ENCODE assay signal across 10 cellular contexts in the genomic region with DNA sequence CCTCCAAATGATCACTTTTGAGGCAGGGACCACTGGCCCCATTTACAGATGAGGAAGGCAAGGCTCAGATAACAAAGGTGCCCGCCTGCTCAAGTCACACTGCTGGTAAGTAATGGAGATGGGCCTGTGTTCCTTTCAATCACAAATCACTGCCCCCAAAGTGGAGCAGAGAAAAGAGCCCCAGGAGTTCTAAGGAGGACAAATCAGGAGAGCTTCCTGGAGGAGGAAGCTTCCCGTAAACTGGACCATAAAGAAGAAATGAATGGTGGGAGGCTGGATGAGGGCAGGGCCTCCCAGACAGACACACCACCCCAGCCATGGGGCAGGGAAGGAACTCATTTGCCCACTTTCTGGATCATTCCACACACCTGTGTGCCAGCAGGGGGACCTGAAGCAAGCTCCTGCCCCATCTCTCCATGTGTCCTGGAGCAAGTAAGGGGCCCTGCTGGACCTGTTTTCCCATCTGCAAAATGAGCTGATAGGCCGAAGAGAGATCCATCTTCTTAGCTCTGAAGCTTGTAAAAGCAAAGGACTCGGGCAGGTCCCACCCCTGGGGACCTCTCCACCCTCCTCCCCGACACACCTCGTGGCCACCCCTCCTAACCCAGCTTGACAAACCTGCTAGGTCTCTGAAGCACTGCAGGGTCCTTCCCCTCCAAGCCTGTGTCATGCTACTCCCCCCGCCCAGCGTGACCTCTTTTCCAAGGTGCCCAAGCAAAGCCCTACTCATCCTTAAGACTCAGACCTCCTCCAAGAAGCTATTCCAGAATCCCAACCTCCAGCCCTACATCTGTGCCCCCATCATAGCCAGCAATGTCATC. TPM values are rescaled to one million over a fixed set of nuclear protein-coding genes. Genes with fewer than 3 reads are reported as not detected.
A peak's percentile ranks its signal among the peaks of the same experiment; 100 is the strongest.
DNase-seq lines count a peak whose midpoint lies in the region; ATAC-seq and TF ChIP-seq lines count a peak whose summit lies in the region.
"Had no signal": no experiment of that assay in that cellular context is flagged by ENCODE, and none has a peak within 500 bp of the region (broad histone marks: within the 10 kb centered on the region; RNA-seq: fewer than 3 reads in every experiment).

No MANE protein-coding gene starts in this region.

- 73 to 90% (median 81%) methylated on average over 4 to 8 of the region's 8 CpGs for WGBS in adrenal gland, 4 donors

- no peak for TF ChIP-seq CTCF in CD8-positive, alpha-beta T cell (IDR thresholded peaks at IDR 0.05)
- no peak for TF ChIP-seq CTCF in adrenal gland (IDR thresholded peaks at IDR 0.05)

- intact Hi-C loops in CD8-positive, alpha-beta T cell (cut with DNase I, micrococcal nuclease) = loop anchor here (10.0 kb wide), 3 partner anchors 313 to 1183 kb away; partner anchors contain the start of genes PEF1 (in 1 of the 2), PTP4A2 (in 1 of the 2) and PUM1 (in 1 of the 2)
- intact Hi-C loops in naive thymus-derived CD4-positive, alpha-beta T cell (cut with micrococcal nuclease) = loop anchor here in 1 of 2 donors (10.0 kb wide), 1 partner anchor 313 kb away; the partner anchor contains the start of gene PUM1
- intact Hi-C loops in adrenal gland (cut with DNase I) = no loop called here
- intact Hi-C loops in left ventricle myocardium superior (cut with micrococcal nuclease) = no loop called here

- no peak for ATAC-seq in CD8-positive, alpha-beta T cell
- no peak for ATAC-seq in activated T-cell treated with anti-CD3 and anti-CD28 coated beads, Interleukin-2, amount 50 U/mL, for 72 hours (replicated peaks in 1 of 2)
- no peak for ATAC-seq in naive thymus-derived CD4-positive, alpha-beta T cell
- ATAC-seq in left ventricle myocardium superior = no peak

- in situ Hi-C loops in GM18951 (cut with MboI; ENCODE audit: low sequenced_read_pairs, unreplicated experiment) = no loop called here

- H3K4me3 ChIP-seq in CD8-positive, alpha-beta T cell (ENCODE audit: low read depth, low read length) = no peak overlapping the region
- H3K4me3 ChIP-seq in naive thymus-derived CD4-positive, alpha-beta T cell (ENCODE audit: low read length) = peak overlapping the region; percentile 34
- no peak overlapping the region for H3K4me3 ChIP-seq in adrenal gland

- no peaks in the 10 kb centered on the region for H3K27me3 Mint-ChIP-seq in CD8-positive, alpha-beta T cell (ENCODE audit: low read depth)
- H3K27me3 Mint-ChIP-seq in activated T-cell treated with anti-CD3 and anti-CD28 coated beads, Interleukin-2, amount 50 U/mL, for 72 hours (ENCODE audit: low read depth) = no peaks in the 10 kb centered on the region
- H3K27me3 Mint-ChIP-seq in naive thymus-derived CD4-positive, alpha-beta T cell = no peaks in the 10 kb centered on the region

- POLR2A ChIA-PET in CD8-positive, alpha-beta T cell (lab: Charles Lee) = interaction anchor here (1.0 to 15.1 kb wide), 4 partner anchors 5 to 24 kb away, joined by 4 to 326 read pairs (median 166); partner anchors contain the start of gene LAPTM5
- POLR2A ChIA-PET in naive thymus-derived CD4-positive, alpha-beta T cell (lab: Charles Lee) = interaction anchor here (1.2 to 42.4 kb wide), 4 partner anchors 3 to 28 kb away, joined by 3 to 1281 read pairs (median 644); partner anchors contain the start of genes LAPTM5 and MATN1

- DNase-seq in CD8-positive, alpha-beta T cell = peak in 1 of 7 experiments; percentile 38
- DNase-seq in activated T-cell treated with anti-CD3 and anti-CD28 coated beads, Interleukin-2, amount 50 U/mL, for 72 hours = no peak
- no peak for DNase-seq in naive thymus-derived CD4-positive, alpha-beta T cell
- DNase-seq in NCI-H1417 (lab: John Stamatoyannopoulos, UW) (no peak), AML-193 (lab: John Stamatoyannopoulos, UW) (no peak), adrenal gland (no peak), left ventricle myocardium superior (no peak)
- DNase-seq: cerebellar nuclear complex, Kasumi-1 had no signal

- H3K4me3 Mint-ChIP-seq in CD8-positive, alpha-beta T cell = peak overlapping the region; percentile 97
- H3K4me3 Mint-ChIP-seq in activated T-cell treated with anti-CD3 and anti-CD28 coated beads, Interleukin-2, amount 50 U/mL, for 72 hours = peak overlapping the region; percentile 92 to 99
- H3K4me3 Mint-ChIP-seq in naive thymus-derived CD4-positive, alpha-beta T cell = peak overlapping the region; percentile 33 to 100 (median 98)

- CTCF ChIA-PET in CD8-positive, alpha-beta T cell (lab: Charles Lee) = interaction anchor here (1.0 to 27.7 kb wide), 4 partner anchors 9 to 33 kb away, joined by 4 to 338 read pairs (median 14); no protein-coding TSS in a partner anchor
- CTCF ChIA-PET in naive thymus-derived CD4-positive, alpha-beta T cell (lab: Charles Lee) = interaction anchor here (0.6 to 12.1 kb wide), 7 partner anchors 5 to 404 kb away, joined by 3 to 133 read pairs (median 5); no protein-coding TSS in a partner anchor

- peaks cover 78% of the 10 kb centered on the region for H3K4me1 ChIP-seq in CD8-positive, alpha-beta T cell (ENCODE audit: insufficient read depth, low read length)
- peaks cover 63 to 84% of the 10 kb centered on the region in 2 donors for H3K4me1 ChIP-seq in naive thymus-derived CD4-positive, alpha-beta T cell (ENCODE audit: control insufficient read depth in 2 of 2, insufficient read depth in 2 of 2, low read length in 2 of 2)
- no peaks in the 10 kb centered on the region for H3K4me1 ChIP-seq in adrenal gland (replicated peaks in 1 of 2)

- H3K9me3 Mint-ChIP-seq in CD8-positive, alpha-beta T cell = no peaks in the 10 kb centered on the region
- no peaks in the 10 kb centered on the region for H3K9me3 Mint-ChIP-seq in activated T-cell treated with anti-CD3 and anti-CD28 coated beads, Interleukin-2, amount 50 U/mL, for 72 hours
- no peaks in the 10 kb centered on the region for H3K9me3 Mint-ChIP-seq in naive thymus-derived CD4-positive, alpha-beta T cell

- H3K36me3 ChIP-seq in CD8-positive, alpha-beta T cell (ENCODE audit: insufficient read depth, low read length) = no peaks in the 10 kb centered on the region
- peaks cover 0 to 20% (median 0%) of the 10 kb centered on the region in 3 experiments for H3K36me3 ChIP-seq in naive thymus-derived CD4-positive, alpha-beta T cell (ENCODE audit: control insufficient read depth in 2 of 3, insufficient read depth in 3 of 3, low read length in 3 of 3)
- no peaks in the 10 kb centered on the region for H3K36me3 ChIP-seq in adrenal gland (replicated peaks in 1 of 2)

- peaks cover 90% of the 10 kb centered on the region for H3K4me1 Mint-ChIP-seq in CD8-positive, alpha-beta T cell (ENCODE audit: low read depth)
- H3K4me1 Mint-ChIP-seq in activated T-cell treated with anti-CD3 and anti-CD28 coated beads, Interleukin-2, amount 50 U/mL, for 72 hours (ENCODE audit: low read depth) = peaks cover 99% of the 10 kb centered on the region
- peaks cover 62 to 92% (median 84%) of the 10 kb centered on the region in 7 donors for H3K4me1 Mint-ChIP-seq in naive thymus-derived CD4-positive, alpha-beta T cell

- no peaks in the 10 kb centered on the region for H3K9me3 ChIP-seq in CD8-positive, alpha-beta T cell (ENCODE audit: low read length)
- H3K9me3 ChIP-seq in naive thymus-derived CD4-positive, alpha-beta T cell (ENCODE audit: control insufficient read depth in 2 of 3, low read length in 3 of 3) = no peaks in the 10 kb centered on the region
- H3K9me3 ChIP-seq in adrenal gland (replicated peaks in 1 of 3) = no peaks in the 10 kb centered on the region

- peaks cover 69% of the 10 kb centered on the region for H3K36me3 Mint-ChIP-seq in CD8-positive, alpha-beta T cell
- H3K36me3 Mint-ChIP-seq in activated T-cell treated with anti-CD3 and anti-CD28 coated beads, Interleukin-2, amount 50 U/mL, for 72 hours (ENCODE audit: insufficient read depth in 2 of 2) = peaks cover 3 to 19% of the 10 kb centered on the region in 2 donors
- peaks cover under 1 to 60% (median 19%) of the 10 kb centered on the region in 5 donors for H3K36me3 Mint-ChIP-seq in naive thymus-derived CD4-positive, alpha-beta T cell

- no peaks in the 10 kb centered on the region for H3K27me3 ChIP-seq in CD8-positive, alpha-beta T cell (ENCODE audit: insufficient read depth, low read length)
- no peaks in the 10 kb centered on the region for H3K27me3 ChIP-seq in naive thymus-derived CD4-positive, alpha-beta T cell (ENCODE audit: control insufficient read depth in 2 of 2, insufficient read depth in 2 of 2, low read length in 2 of 2)
- no peaks in the 10 kb centered on the region for H3K27me3 ChIP-seq in adrenal gland

- H3K27ac Mint-ChIP-seq in CD8-positive, alpha-beta T cell = peak overlapping the region; percentile 99
- peak overlapping the region; percentile 75 for H3K27ac Mint-ChIP-seq in activated T-cell treated with anti-CD3 and anti-CD28 coated beads, Interleukin-2, amount 50 U/mL, for 72 hours
- peak overlapping the region; percentile 90 to 100 (median 97) for H3K27ac Mint-ChIP-seq in naive thymus-derived CD4-positive, alpha-beta T cell

- peak overlapping the region; percentile 39 for H3K27ac ChIP-seq in CD8-positive, alpha-beta T cell (ENCODE audit: low read depth, low read length)
- peak overlapping the region; percentile 98 for H3K27ac ChIP-seq in naive thymus-derived CD4-positive, alpha-beta T cell (ENCODE audit: low read depth, low read length)
- H3K27ac ChIP-seq in adrenal gland = no peak overlapping the region

- TF ChIP-seq POLR2A in GM18951 (IDR thresholded peaks at IDR 0.05; ENCODE audit: extremely low read depth, insufficient read depth, insufficient read length) = peak; percentile 41
- no peak for TF ChIP-seq POLR2A in adrenal gland (IDR thresholded peaks at IDR 0.05)

RNA-seq across cellular contexts. Expression of gene LAPTM5, which starts 5.5 kb away (rescaled TPM):
- total RNA-seq in CD8-positive, alpha-beta T cell = 100 to 1,000 TPM; 629 to 653 TPM
- 100 to 1,000 TPM; 220 to 281 TPM for total RNA-seq in activated T-cell treated with anti-CD3 and anti-CD28 coated beads, Interleukin-2, amount 50 U/mL, for 72 hours
- total RNA-seq in naive thymus-derived CD4-positive, alpha-beta T cell = 100 to 1,000 TPM; 464 to 783 (median 647) TPM
- polyA plus RNA-seq in naive thymus-derived CD4-positive, alpha-beta T cell = 100 to 1,000 TPM; 551 to 556 TPM
- 100 to 1,000 TPM in 5 of 8 donors, 10 to 100 TPM in 3; 24.0 to 176 (median 130) TPM for total RNA-seq in adrenal gland
- polyA plus RNA-seq in adrenal gland = 100 to 1,000 TPM in 1 of 3 donors, 10 to 100 TPM in 2; 85.9 to 177 (median 97.1) TPM
- 23.9 TPM for total RNA-seq in left ventricle myocardium superior

RNA-seq across cellular contexts. Expression of gene MATN1, which starts 28.7 kb away (rescaled TPM):
- 1 to 10 TPM; 6.6 to 7.4 TPM for total RNA-seq in CD8-positive, alpha-beta T cell
- total RNA-seq in activated T-cell treated with anti-CD3 and anti-CD28 coated beads, Interleukin-2, amount 50 U/mL, for 72 hours = 1 to 10 TPM; 1.0 to 1.2 TPM
- 1 to 10 TPM in 2 of 5 experiments, under 1 TPM in 3; 0.08 to 3.6 (median 0.22) TPM for total RNA-seq in naive thymus-derived CD4-positive, alpha-beta T cell
- polyA plus RNA-seq in naive thymus-derived CD4-positive, alpha-beta T cell = not detected
- under 1 TPM in 2 of 8 donors, not detected in 6; 0.27 to 0.55 TPM for total RNA-seq in adrenal gland
- polyA plus RNA-seq in adrenal gland = under 1 TPM; 0.05 to 0.10 (median 0.08) TPM
- not detected for total RNA-seq in left ventricle myocardium superior

Comparison
In these comparisons a context has a peak if more than half of its experiments do, and no peak if none do; other contexts are left out.
1. H3K27ac ChIP-seq: peak in CD8-positive, alpha-beta T cell (single experiment) and naive thymus-derived CD4-positive, alpha-beta T cell (single experiment); none in adrenal gland (0 of 5).
2. intact Hi-C loops: an anchor here in CD8-positive, alpha-beta T cell (10.0 kb wide); none called in adrenal gland and left ventricle myocardium superior.
3. Peak in every context shown above with its lines, with median percentiles within 50 percentile points of each other: H3K27ac Mint-ChIP-seq and H3K4me3 Mint-ChIP-seq.